In the genomic region with DNA sequence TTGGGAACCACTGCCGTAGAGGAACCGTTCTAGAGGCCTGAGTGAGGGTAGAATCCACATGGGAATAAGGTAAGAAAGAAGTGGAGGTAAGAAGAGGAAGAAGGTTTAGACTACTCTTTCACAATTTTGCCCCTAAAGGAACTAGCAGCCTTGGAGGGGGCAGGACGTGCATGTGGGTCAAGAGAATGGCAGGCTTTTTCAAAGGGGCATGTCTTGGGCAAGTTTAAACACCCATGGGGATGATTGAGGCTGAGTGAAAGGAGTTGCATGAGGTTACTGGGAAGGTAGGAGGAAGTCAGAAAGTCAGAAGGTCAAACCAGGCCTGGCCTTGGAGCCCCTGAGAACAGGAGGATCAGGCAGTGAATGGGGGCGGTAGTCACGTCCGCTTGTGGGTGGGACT, we compare ENCODE assay signal across 15 cellular contexts. TPM values are rescaled to one million over a fixed set of nuclear protein-coding genes. Genes with fewer than 3 reads are reported as not detected.
DNase-seq lines count a peak whose midpoint lies in the region; ATAC-seq, FAIRE-seq and TF ChIP-seq lines count a peak whose summit lies in the region.
"Had no signal": no experiment of that assay in that cellular context is flagged by ENCODE, and none has a peak within 500 bp of the region (broad histone marks: within the 10 kb centered on the region; RNA-seq: fewer than 3 reads in every experiment).

No MANE protein-coding gene starts in this region.

- H3K27me3 Mint-ChIP-seq in WTC11 (ENCODE audit: low read depth) = no peaks in the 10 kb centered on the region; the same call in 1 of the 2 replicates

- FAIRE-seq in keratinocyte (lab: Jason Lieb, UNC) (no peak), GM12892 (lab: Jason Lieb, UNC) (no peak)

- H3K4me3 Mint-ChIP-seq in WTC11 = no peak overlapping the region

- H3K4me3 ChIP-seq in BLaER1 treated with 17β-estradiol and CSF1 and Interleukin-3, amounts not matched to agents 10 nM and 100 nM = peak overlapping the region in 1 of 10 experiments; percentile 9; a peak in 1 of 20 replicates
- no peak overlapping the region for H3K4me3 ChIP-seq in HL-60 (replicated peaks; ENCODE audit: insufficient read depth, low read length)
- no peak overlapping the region for H3K4me3 ChIP-seq in keratinocyte (ENCODE audit: control insufficient read depth in 2 of 3, extremely low read depth in 1 of 3, insufficient read depth in 2 of 3, low read depth in 1 of 3, low read length in 3 of 3)
- H3K4me3 ChIP-seq: K562 had no signal

- peak overlapping the region in 10 of 11 experiments; percentile 87 to 98 (median 94); a peak in 20 of 22 replicates for H3K27ac ChIP-seq in BLaER1 treated with 17β-estradiol and CSF1 and Interleukin-3, amounts not matched to agents 10 nM and 100 nM
- H3K27ac ChIP-seq in HL-60 (replicated peaks) (peak overlapping the region; percentile 88), keratinocyte (ENCODE audit: control insufficient read depth, insufficient read depth, low read length) (peak overlapping the region; percentile 26)

- CTCF ChIA-PET in WTC11 (lab: Charles Lee) = interaction anchor here (1.6 to 2.8 kb wide), 3 partner anchors 9 to 42 kb away, joined by 5 to 24 read pairs (median 8); no protein-coding TSS in a partner anchor
- CTCF ChIA-PET in HEK293T (lab: Yijun Ruan, JAX) = no interaction called here

- POLR2A ChIA-PET in WTC11 (lab: Charles Lee) (no interaction called here), HEK293T (lab: Yijun Ruan, JAX) (no interaction called here)

- peaks cover 6% of the 10 kb centered on the region for H3K9me1 ChIP-seq in keratinocyte (ENCODE audit: control insufficient read depth, extremely low read depth, insufficient read depth, low read length)

- peak overlapping the region in 9 of 11 experiments; percentile 31 to 95 (median 92); a peak in 13 of 22 replicates for H3K9ac ChIP-seq in BLaER1 treated with 17β-estradiol and CSF1 and Interleukin-3, amounts not matched to agents 10 nM and 100 nM
- no peak overlapping the region for H3K9ac ChIP-seq in keratinocyte (ENCODE audit: control insufficient read depth, extremely low read depth, insufficient read depth, low read length)

- H3K9me3 Mint-ChIP-seq in WTC11 = peaks cover 10% of the 10 kb centered on the region

- H2AFZ ChIP-seq in keratinocyte (ENCODE audit: control insufficient read depth, low read length) = peak overlapping the region; percentile 46

- no peak for TF ChIP-seq POLR2A in GM12892 (IDR thresholded peaks at IDR 0.05; ENCODE audit: low read depth, low read length)

- peaks cover 20% of the 10 kb centered on the region for H3K36me3 Mint-ChIP-seq in WTC11

- peaks cover 56 to 79% (median 65%) of the 10 kb centered on the region in 10 experiments for H3K4me1 ChIP-seq in BLaER1 treated with 17β-estradiol and CSF1 and Interleukin-3, amounts not matched to agents 10 nM and 100 nM
- H3K4me1 ChIP-seq in keratinocyte (ENCODE audit: control insufficient read depth, extremely low read depth, insufficient read depth, low read length) = peaks cover 38% of the 10 kb centered on the region

- TF ChIP-seq CTCF in HL-60 (IDR thresholded peaks at IDR 0.05; ENCODE audit: insufficient read depth, low read length) = no peak
- no peak for TF ChIP-seq CTCF in WTC11 (IDR thresholded peaks at IDR 0.05)
- TF ChIP-seq CTCF in keratinocyte (optimal IDR thresholded peaks at IDR 0.05 in 1 of 3, IDR thresholded peaks at IDR 0.05 in 1 of 3, conservative IDR thresholded peaks at IDR 0.05 in 1 of 3; ENCODE audit: extremely low read depth in 1 of 3, insufficient read depth in 2 of 3, low read length in 3 of 3) = no peak

- H3K4me2 ChIP-seq in BLaER1 treated with 17β-estradiol and CSF1 and Interleukin-3, amounts not matched to agents 10 nM and 100 nM = peak overlapping the region; percentile 92 to 100 (median 98)
- no peak overlapping the region for H3K4me2 ChIP-seq in keratinocyte (ENCODE audit: control insufficient read depth, extremely low read depth, insufficient read depth, low read depth, low read length)

- H3K36me3 ChIP-seq in BLaER1 treated with 17β-estradiol and CSF1 and Interleukin-3, amounts not matched to agents 10 nM and 100 nM = peaks cover 18 to 53% (median 47%) of the 10 kb centered on the region in 11 experiments
- peaks cover 0 to 1% of the 10 kb centered on the region in 2 experiments for H3K36me3 ChIP-seq in keratinocyte (ENCODE audit: control insufficient read depth in 2 of 2, extremely low read depth in 1 of 2, insufficient read depth in 2 of 2, low read length in 2 of 2)

- dilution Hi-C loops in keratinocyte (cut with MboI; ENCODE audit: extremely low pct_ligation_motif_present, low sequenced_read_pairs) = no loop called here

- peaks cover 0 to 34% (median 0%) of the 10 kb centered on the region in 11 experiments; a peak in 6 of 22 replicates for H4K20me1 ChIP-seq in BLaER1 treated with 17β-estradiol and CSF1 and Interleukin-3, amounts not matched to agents 10 nM and 100 nM
- no peaks in the 10 kb centered on the region for H4K20me1 ChIP-seq in keratinocyte (ENCODE audit: control insufficient read depth, extremely low read depth, insufficient read depth, low read length)

- ATAC-seq in WTC11 = no peak
- no peak for ATAC-seq in GM19328 (IDR thresholded peaks at IDR 0.05; ENCODE audit: unreplicated experiment)

- DNase-seq in HL-60 (ENCODE audit: low read depth in 1 of 2, low spot score in 1 of 2) = peak; percentile 77 to 79
- no peak for DNase-seq in WTC11 (ENCODE audit: low spot score)
- DNase-seq in keratinocyte (ENCODE audit: low read depth, low spot score) = no peak
- no peak for DNase-seq in NCI-H2029 treated with DMSO at 0.1 percent for 48 hours (lab: John Stamatoyannopoulos, UW)
- DNase-seq in HEK293T (ENCODE audit: extremely low spot score) = no peak
- no peak for DNase-seq in GM12892 (ENCODE audit: insufficient read length)
- DNase-seq: activated CD4-positive, CD25-positive, alpha-beta regulatory T cell treated with anti-CD3 and anti-CD28 coated beads, Interleukin-2, amount 50 U/mL, for 72 hours; dorsolateral prefrontal cortex; left colon; NCI-H345; occipital lobe; stimulated activated CD4-positive, alpha-beta T cell treated with anti-CD3 and anti-CD28 coated beads, Interleukin-15, amount 100 ng/mL, for 24 hours had no signal

- peak overlapping the region; percentile 84; the same call in 1 of the 2 replicates for H3K27ac Mint-ChIP-seq in WTC11

- no peaks in the 10 kb centered on the region for H3K27me3 ChIP-seq in BLaER1 treated with 17β-estradiol and CSF1 and Interleukin-3, amounts not matched to agents 10 nM and 100 nM
- H3K27me3 ChIP-seq in HL-60 (ENCODE audit: insufficient read depth, poor library complexity, severe bottlenecking) = no peaks in the 10 kb centered on the region
- H3K27me3 ChIP-seq in keratinocyte (ENCODE audit: control insufficient read depth, extremely low read depth, insufficient read depth, low read length) = no peaks in the 10 kb centered on the region
- H3K27me3 ChIP-seq: dorsolateral prefrontal cortex had no signal

- peaks cover 0 to 9% (median 4%) of the 10 kb centered on the region in 11 experiments; a peak in 8 of 22 replicates for H3K9me3 ChIP-seq in BLaER1 treated with 17β-estradiol and CSF1 and Interleukin-3, amounts not matched to agents 10 nM and 100 nM (replicated peaks in 1 of 11)
- peaks cover 3% of the 10 kb centered on the region for H3K9me3 ChIP-seq in keratinocyte (ENCODE audit: control insufficient read depth, low read depth, low read length)

- peaks cover 48% of the 10 kb centered on the region for H3K4me1 Mint-ChIP-seq in WTC11

- no peaks in the 10 kb centered on the region for H3K79me2 ChIP-seq in keratinocyte (ENCODE audit: control insufficient read depth, insufficient read depth, low read length)

TF ChIP-seq in HEK293T, 16 proteins besides CTCF, POLR2A, EP300 and RAD21:
- TF ChIP-seq HDGF (IDR thresholded peaks at IDR 0.05; ENCODE audit: borderline replicate concordance) (no peak), TARDBP (IDR thresholded peaks at IDR 0.05) (no peak), ELF4 (IDR thresholded peaks at IDR 0.05) (no peak), LEF1 (IDR thresholded peaks at IDR 0.05; ENCODE audit: borderline replicate concordance) (no peak), CTBP1 (IDR thresholded peaks at IDR 0.05; ENCODE audit: borderline replicate concordance) (no peak), FOXM1 (IDR thresholded peaks at IDR 0.05; ENCODE audit: borderline replicate concordance) (no peak), NFRKB (IDR thresholded peaks at IDR 0.05) (no peak), FOXA1 (IDR thresholded peaks at IDR 0.05) (no peak), ARNT (IDR thresholded peaks at IDR 0.05) (no peak), L3MBTL2 (conservative IDR thresholded peaks at IDR 0.05) (no peak), SP1 (IDR thresholded peaks at IDR 0.05) (no peak), FOXK2 (IDR thresholded peaks at IDR 0.05) (no peak), SUZ12 (IDR thresholded peaks at IDR 0.05) (no peak)
TF ChIP-seq in HEK293T: peak in this region for 0.

RNA-seq across cellular contexts. Expression of gene ADA, which starts 10.2 kb away (rescaled TPM):
- 19.7 to 29.2 TPM (median 25.3 TPM) in 3 replicates for total RNA-seq in WTC11 (2021)
- polyA plus RNA-seq in keratinocyte = 18.9 to 26.4 TPM (median 21.4 TPM) in 3 replicates
- polyA plus RNA-seq in keratinocyte (2011; ENCODE audit: low read depth) = 12.0 TPM
- 17.1 and 20.5 TPM in 2 replicates for polyA plus RNA-seq in keratinocyte (2011; cell fraction: cytosol; rRNA removed)
- polyA plus RNA-seq in keratinocyte (2011; cell fraction: nucleus; rRNA removed) = 23.1 and 24.6 TPM in 2 replicates
- polyA plus RNA-seq in keratinocyte (2012; ENCODE audit: low replicate concordance) = 11.3 and 14.7 TPM in 2 replicates
- polyA minus RNA-seq in keratinocyte = 10.9 to 17.8 TPM (median 16.2 TPM) in 3 replicates
- 15.0 TPM for polyA minus RNA-seq in keratinocyte (2011; cell fraction: cytosol; rRNA and poly(A)+ RNA removed)
- polyA minus RNA-seq in keratinocyte (2011; cell fraction: nucleus; rRNA and poly(A)+ RNA removed) = 4.1 and 8.1 TPM in 2 replicates
- 52.1 TPM for polyA plus RNA-seq in GM12892 (2012; ENCODE audit: missing spikeins)

RNA-seq across cellular contexts. Expression of gene PKIG, which starts 58.9 kb away (rescaled TPM):
- total RNA-seq in WTC11 (2021) = 22.7 to 28.1 TPM (median 24.4 TPM) in 3 replicates
- polyA plus RNA-seq in keratinocyte = 6.6 to 9.9 TPM (median 8.4 TPM) in 3 replicates
- 19.2 TPM for polyA plus RNA-seq in keratinocyte (2011; ENCODE audit: low read depth)
- polyA plus RNA-seq in keratinocyte (2011; cell fraction: cytosol; rRNA removed) = 7.8 and 14.4 TPM in 2 replicates
- polyA plus RNA-seq in keratinocyte (2011; cell fraction: nucleus; rRNA removed) = 2.6 and 3.6 TPM in 2 replicates
- polyA plus RNA-seq in keratinocyte (2012; ENCODE audit: low replicate concordance) = 8.5 and 11.2 TPM in 2 replicates
- 3.5 to 7.1 TPM (median 4.4 TPM) in 3 replicates for polyA minus RNA-seq in keratinocyte
- polyA minus RNA-seq in keratinocyte (2011; cell fraction: cytosol; rRNA and poly(A)+ RNA removed) = 9.6 TPM
- 0.54 and 2.3 TPM in 2 replicates for polyA minus RNA-seq in keratinocyte (2011; cell fraction: nucleus; rRNA and poly(A)+ RNA removed)
- polyA plus RNA-seq in GM12892 (2012; ENCODE audit: missing spikeins) = 29.0 TPM

Comparison
In these comparisons a context has a peak if more than half of its experiments do, and no peak if none do; other contexts are left out.
1. H3K27ac ChIP-seq: peak in every context shown above with its lines; median percentile 94 in BLaER1 treated with 17β-estradiol and CSF1 and Interleukin-3, amounts not matched to agents 10 nM and 100 nM; 88 in HL-60; 26 in keratinocyte.
2. DNase-seq: peak in HL-60 (2 of 2); none in WTC11 (single experiment), keratinocyte (single experiment), NCI-H2029 treated with DMSO at 0.1 percent for 48 hours (single experiment), HEK293T (single experiment) and GM12892 (single experiment).